ENCODE assay signal across 15 cellular contexts in the genomic region with DNA sequence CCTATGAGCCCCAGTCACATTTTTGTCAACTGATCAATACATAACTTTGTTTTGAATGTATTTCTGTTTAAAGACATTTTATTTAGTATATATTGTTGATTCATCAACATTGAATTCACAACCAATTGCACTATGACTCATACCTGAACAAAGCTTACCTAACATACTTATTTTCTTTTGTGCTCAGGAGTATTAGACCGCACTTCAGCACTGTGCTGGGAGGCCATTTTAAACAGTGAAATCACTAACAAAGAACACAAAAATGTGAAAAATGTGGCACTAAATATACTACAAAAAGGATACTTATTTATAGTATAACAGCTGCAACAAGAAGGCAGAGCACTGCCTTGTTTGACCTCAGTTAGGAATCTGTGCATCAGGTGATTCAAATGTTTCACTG. TPM values are rescaled to one million over a fixed set of nuclear protein-coding genes. Genes with fewer than 3 reads are reported as not detected.
DNase-seq lines count a peak whose midpoint lies in the region; ATAC-seq, FAIRE-seq and TF ChIP-seq lines count a peak whose summit lies in the region.
"Had no signal": no experiment of that assay in that cellular context is flagged by ENCODE, and none has a peak within 500 bp of the region (broad histone marks: within the 10 kb centered on the region; RNA-seq: fewer than 3 reads in every experiment).

No MANE protein-coding gene starts in this region.

- no peak for FAIRE-seq in H54 (lab: Jason Lieb, UNC)
- FAIRE-seq: G401.6, H1, HepG2, HTR-8/SVneo had no signal

- no peak for ATAC-seq in HG03354 (IDR thresholded peaks at IDR 0.05; ENCODE audit: poor library complexity, severe bottlenecking, unreplicated experiment)
- ATAC-seq: HepG2 had no signal

- DNase-seq in DMS53 (lab: John Stamatoyannopoulos, UW) (peak; percentile 40), DMS53 treated with DMSO at 0.1 percent for 48 hours (lab: John Stamatoyannopoulos, UW; ENCODE audit: unreplicated experiment) (no peak), astrocyte of the hippocampus (ENCODE audit: low read depth, low spot score) (peak; percentile 46), myocyte (ENCODE audit: low read depth) (peak; percentile 19), NCI-H446 (lab: John Stamatoyannopoulos, UW) (no peak), H54 (ENCODE audit: insufficient read length, low spot score) (no peak)
- DNase-seq: CD4-positive, CD25-positive, alpha-beta regulatory T cell; DMS79; HCEC 1CT; HFFc6 had no signal

- no peak for TF ChIP-seq POLR2A in H54 (IDR thresholded peaks at IDR 0.05; ENCODE audit: low read depth, low read length)

RNA-seq across cellular contexts. Expression of a gene that starts 12.4 kb away (rescaled TPM):
- 4.5 and 5.1 TPM in 2 replicates for total RNA-seq in myocyte
- 1.7 TPM for polyA plus RNA-seq in myocyte (2012)

RNA-seq across cellular contexts. Expression of a gene that starts 13.1 kb away (rescaled TPM):
- total RNA-seq in myocyte = 1.3 and 2.0 TPM in 2 replicates
- polyA plus RNA-seq in myocyte (2012) = 0.62 TPM

Comparison
In these comparisons a context has a peak if more than half of its experiments do, and no peak if none do; other contexts are left out.
1. DNase-seq: peak in DMS53 (single experiment), astrocyte of the hippocampus (single experiment) and myocyte (single experiment); none in DMS53 treated with DMSO at 0.1 percent for 48 hours (single experiment), NCI-H446 (0 of 2) and H54 (single experiment).